ENCODE assay signal across 23 cellular contexts in genomic region chr11:95762513-95762912, GRCh38.
"Had no signal": no experiment of that assay in that cellular context is flagged by ENCODE, and none has a peak within 500 bp of the region (broad histone marks: within the 10 kb centered on the region; RNA-seq: fewer than 3 reads in every experiment).

No MANE protein-coding gene starts in this region.

- H3K4me1 Mint-ChIP-seq: activated CD4-positive, alpha-beta T cell treated with anti-CD3 and anti-CD28 coated beads for 36 hours; activated CD8-positive, alpha-beta memory T cell treated with anti-CD3 and anti-CD28 coated beads, Interleukin-2, amount 10 ng/mL, durations not matched to agents 7 days and 5 days; activated naive CD8-positive, alpha-beta T cell treated with anti-CD3 and anti-CD28 coated beads for 36 hours; central memory CD8-positive, alpha-beta T cell had no signal

- ATAC-seq: activated CD4-positive, alpha-beta T cell treated with anti-CD3 and anti-CD28 coated beads for 36 hours; activated CD8-positive, alpha-beta memory T cell treated with anti-CD3 and anti-CD28 coated beads, Interleukin-2, amount 10 ng/mL, durations not matched to agents 7 days and 5 days; activated CD8-positive, alpha-beta T cell treated with anti-CD3 and anti-CD28 coated beads, Interleukin-2, amount 10 ng/mL, durations not matched to agents 7 days and 5 days; effector memory CD8-positive, alpha-beta T cell; foreskin keratinocyte; heart left ventricle; left lobe of liver; lower lobe of right lung; natural killer cell treated with Interleukin-12 subunit alpha and Interleukin-12 subunit beta and Interleukin-15 and Interleukin-18, amount 100 ng/mL, for 72 hours had no signal

- H3K9me3 ChIP-seq: heart left ventricle, lower lobe of right lung, right atrium auricular region, spleen, transverse colon had no signal

- FAIRE-seq: bronchial epithelial cell had no signal

- H3K4me3 ChIP-seq: heart left ventricle, lower lobe of right lung, right atrium auricular region, spleen, transverse colon had no signal

- H3K9me3 Mint-ChIP-seq: activated naive CD4-positive, alpha-beta T cell treated with anti-CD3 and anti-CD28 coated beads for 36 hours; activated naive CD8-positive, alpha-beta T cell treated with anti-CD3 and anti-CD28 coated beads for 36 hours; central memory CD8-positive, alpha-beta T cell; effector memory CD8-positive, alpha-beta T cell; natural killer cell treated with Interleukin-12 subunit alpha and Interleukin-12 subunit beta and Interleukin-15 and Interleukin-18, amount 100 ng/mL, for 72 hours had no signal

- H3K36me3 Mint-ChIP-seq: activated CD8-positive, alpha-beta memory T cell treated with anti-CD3 and anti-CD28 coated beads, Interleukin-2, amount 10 ng/mL, durations not matched to agents 7 days and 5 days; activated naive CD8-positive, alpha-beta T cell treated with anti-CD3 and anti-CD28 coated beads for 36 hours; natural killer cell treated with Interleukin-12 subunit alpha and Interleukin-12 subunit beta and Interleukin-15 and Interleukin-18, amount 100 ng/mL, for 72 hours had no signal

- H3K27me3 Mint-ChIP-seq: activated CD4-positive, alpha-beta T cell treated with anti-CD3 and anti-CD28 coated beads for 36 hours had no signal

- H3K4me3 Mint-ChIP-seq: activated CD4-positive, alpha-beta T cell treated with anti-CD3 and anti-CD28 coated beads for 36 hours; activated CD8-positive, alpha-beta memory T cell treated with anti-CD3 and anti-CD28 coated beads, Interleukin-2, amount 10 ng/mL, durations not matched to agents 7 days and 5 days; activated CD8-positive, alpha-beta T cell treated with anti-CD3 and anti-CD28 coated beads, Interleukin-2, amount 10 ng/mL, durations not matched to agents 7 days and 5 days; activated naive CD4-positive, alpha-beta T cell treated with anti-CD3 and anti-CD28 coated beads for 36 hours; activated naive CD8-positive, alpha-beta T cell treated with anti-CD3 and anti-CD28 coated beads for 36 hours; central memory CD8-positive, alpha-beta T cell; effector memory CD8-positive, alpha-beta T cell; natural killer cell treated with Interleukin-12 subunit alpha and Interleukin-12 subunit beta and Interleukin-15 and Interleukin-18, amount 100 ng/mL, for 72 hours had no signal

- H3K27ac ChIP-seq: foreskin keratinocyte, heart left ventricle, lower lobe of right lung, right atrium auricular region, spleen, transverse colon had no signal

- H3K4me1 ChIP-seq: foreskin keratinocyte, lower lobe of right lung, right atrium auricular region, transverse colon had no signal

- H3K36me3 ChIP-seq: lower lobe of right lung, right atrium auricular region, spleen, transverse colon had no signal

- DNase-seq: activated CD4-positive, alpha-beta T cell treated with anti-CD3 and anti-CD28 coated beads for 36 hours; activated CD4-positive, CD25-positive, alpha-beta regulatory T cell; activated CD8-positive, alpha-beta memory T cell treated with anti-CD3 and anti-CD28 coated beads, Interleukin-2, amount 10 ng/mL, durations not matched to agents 7 days and 5 days; activated CD8-positive, alpha-beta T cell treated with anti-CD3 and anti-CD28 coated beads, Interleukin-2, amount 10 ng/mL, durations not matched to agents 7 days and 5 days; activated effector memory CD4-positive, alpha-beta T cell treated with Interleukin-2 at 50 U/mL for 16 hours; activated naive CD4-positive, alpha-beta T cell treated with anti-CD3 and anti-CD28 coated beads for 36 hours; activated naive CD8-positive, alpha-beta T cell treated with anti-CD3 and anti-CD28 coated beads for 36 hours; cortex of kidney; effector memory CD8-positive, alpha-beta T cell; foreskin keratinocyte; heart left ventricle; hypothalamus; lower lobe of right lung; mesenchymal stem cell; spleen; stimulated activated naive CD4-positive, alpha-beta T cell treated with Interleukin-2 at 50 U/mL for 16 hours; T-helper 2 cell; transverse colon had no signal

- H3K27ac Mint-ChIP-seq: activated CD4-positive, alpha-beta T cell treated with anti-CD3 and anti-CD28 coated beads for 36 hours; activated CD8-positive, alpha-beta memory T cell treated with anti-CD3 and anti-CD28 coated beads, Interleukin-2, amount 10 ng/mL, durations not matched to agents 7 days and 5 days; activated CD8-positive, alpha-beta T cell treated with anti-CD3 and anti-CD28 coated beads, Interleukin-2, amount 10 ng/mL, durations not matched to agents 7 days and 5 days; activated naive CD4-positive, alpha-beta T cell treated with anti-CD3 and anti-CD28 coated beads for 36 hours; activated naive CD8-positive, alpha-beta T cell treated with anti-CD3 and anti-CD28 coated beads for 36 hours; effector memory CD8-positive, alpha-beta T cell; natural killer cell treated with Interleukin-12 subunit alpha and Interleukin-12 subunit beta and Interleukin-15 and Interleukin-18, amount 100 ng/mL, for 72 hours had no signal

- H3K27me3 ChIP-seq: foreskin keratinocyte, heart left ventricle, right atrium auricular region, spleen, transverse colon had no signal
